In the genomic region with DNA sequence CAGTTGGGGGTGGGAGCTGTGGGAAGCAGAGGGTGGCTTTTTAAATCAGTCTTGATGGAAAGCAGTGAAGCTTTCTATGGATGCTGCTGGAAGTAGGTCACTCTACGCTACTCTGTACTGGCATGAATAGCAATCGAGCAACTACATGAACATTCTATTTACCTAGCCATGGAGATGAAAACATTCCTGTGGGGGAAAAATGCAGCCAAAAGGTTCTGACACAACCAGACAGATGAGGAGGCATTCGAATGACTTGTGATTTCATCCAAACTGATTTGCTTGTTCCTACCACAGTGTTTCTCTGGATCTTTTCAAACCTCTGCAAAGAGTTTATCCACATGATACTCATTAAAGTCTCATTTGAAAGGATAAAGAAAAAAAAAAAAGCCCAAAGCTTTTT, we compare ENCODE assay signal across 15 cellular contexts.
DNase-seq lines count a peak whose midpoint lies in the region; ATAC-seq and TF ChIP-seq lines count a peak whose summit lies in the region.
"Had no signal": no experiment of that assay in that cellular context is flagged by ENCODE, and none has a peak within 500 bp of the region (broad histone marks: within the 10 kb centered on the region; RNA-seq: fewer than 3 reads in every experiment).

No MANE protein-coding gene starts in this region.

- DNase-seq in G401 (ENCODE audit: low spot score) (peak; percentile 79), choroid plexus epithelial cell (ENCODE audit: low read depth) (peak; percentile 3), kidney tubule cell (ENCODE audit: low spot score) (peak; percentile 10), superior temporal gyrus (ENCODE audit: extremely low spot score) (peak; percentile 64), left colon (no peak)
- DNase-seq in activated CD4-positive, alpha-beta memory T cell treated with anti-CD3 and anti-CD28 coated beads, Interleukin-2, amount 10 ng/mL, durations not matched to agents 7 days and 5 days: no peak
- DNase-seq: AML-193; Calu3; CD4-positive, alpha-beta memory T cell; KBM-7; NCI-H1694 treated with DMSO at 0.1 percent for 48 hours; SJCRH30 had no signal

- no peaks in the 10 kb centered on the region for H3K36me3 Mint-ChIP-seq in activated CD4-positive, alpha-beta memory T cell treated with anti-CD3 and anti-CD28 coated beads, Interleukin-2, amount 10 ng/mL, durations not matched to agents 7 days and 5 days (ENCODE audit: low read depth)
- H3K36me3 Mint-ChIP-seq: CD4-positive, alpha-beta memory T cell had no signal

- in situ Hi-C loops in G401 (cut with HindIII; ENCODE audit: low sequenced_read_pairs): no loop called here

- POLR2A ChIA-PET in activated CD4-positive, alpha-beta memory T cell treated with anti-CD3 and anti-CD28 coated beads, Interleukin-2, amount 10 ng/mL, durations not matched to agents 7 days and 5 days (lab: Charles Lee): no interaction called here

- no peaks in the 10 kb centered on the region for H3K4me1 Mint-ChIP-seq in activated CD4-positive, alpha-beta memory T cell treated with anti-CD3 and anti-CD28 coated beads, Interleukin-2, amount 10 ng/mL, durations not matched to agents 7 days and 5 days
- H3K4me1 Mint-ChIP-seq: CD4-positive, alpha-beta memory T cell had no signal

- TF ChIP-seq CTCF in choroid plexus epithelial cell (conservative IDR thresholded peaks at IDR 0.05; ENCODE audit: low read depth, low read length): no peak

- H3K4me3 Mint-ChIP-seq in activated CD4-positive, alpha-beta memory T cell treated with anti-CD3 and anti-CD28 coated beads, Interleukin-2, amount 10 ng/mL, durations not matched to agents 7 days and 5 days: no peak overlapping the region
- H3K4me3 Mint-ChIP-seq: CD4-positive, alpha-beta memory T cell had no signal

- intact Hi-C loops in left colon (cut with DNase I, micrococcal nuclease): no loop called here

- no peak overlapping the region for H3K4me3 ChIP-seq in choroid plexus epithelial cell (ENCODE audit: low read depth, low read length)
- H3K4me3 ChIP-seq: SJCRH30 had no signal

- CTCF ChIA-PET in activated CD4-positive, alpha-beta memory T cell treated with anti-CD3 and anti-CD28 coated beads, Interleukin-2, amount 10 ng/mL, durations not matched to agents 7 days and 5 days (lab: Charles Lee): no interaction called here

- no peak for ATAC-seq in left colon
- ATAC-seq in GM18870 (IDR thresholded peaks at IDR 0.05; ENCODE audit: unreplicated experiment): no peak
- ATAC-seq: HepG2, Panc1 had no signal

- H3K9me3 Mint-ChIP-seq in activated CD4-positive, alpha-beta memory T cell treated with anti-CD3 and anti-CD28 coated beads, Interleukin-2, amount 10 ng/mL, durations not matched to agents 7 days and 5 days: peaks cover 2% of the 10 kb centered on the region

- H3K27ac Mint-ChIP-seq in activated CD4-positive, alpha-beta memory T cell treated with anti-CD3 and anti-CD28 coated beads, Interleukin-2, amount 10 ng/mL, durations not matched to agents 7 days and 5 days: no peak overlapping the region
- H3K27ac Mint-ChIP-seq: CD4-positive, alpha-beta memory T cell had no signal

- no peaks in the 10 kb centered on the region for H3K27me3 Mint-ChIP-seq in activated CD4-positive, alpha-beta memory T cell treated with anti-CD3 and anti-CD28 coated beads, Interleukin-2, amount 10 ng/mL, durations not matched to agents 7 days and 5 days
- H3K27me3 Mint-ChIP-seq: CD4-positive, alpha-beta memory T cell had no signal

Comparison
In these comparisons a context has a peak if more than half of its experiments do, and no peak if none do; other contexts are left out.
1. DNase-seq: peak in G401 (single experiment), choroid plexus epithelial cell (single experiment), kidney tubule cell (single experiment) and superior temporal gyrus (single experiment); none in activated CD4-positive, alpha-beta memory T cell treated with anti-CD3 and anti-CD28 coated beads, Interleukin-2, amount 10 ng/mL, durations not matched to agents 7 days and 5 days (single experiment) and left colon (0 of 2).